7 cellular contexts compared by ENCODE assay signal in the genomic region with DNA sequence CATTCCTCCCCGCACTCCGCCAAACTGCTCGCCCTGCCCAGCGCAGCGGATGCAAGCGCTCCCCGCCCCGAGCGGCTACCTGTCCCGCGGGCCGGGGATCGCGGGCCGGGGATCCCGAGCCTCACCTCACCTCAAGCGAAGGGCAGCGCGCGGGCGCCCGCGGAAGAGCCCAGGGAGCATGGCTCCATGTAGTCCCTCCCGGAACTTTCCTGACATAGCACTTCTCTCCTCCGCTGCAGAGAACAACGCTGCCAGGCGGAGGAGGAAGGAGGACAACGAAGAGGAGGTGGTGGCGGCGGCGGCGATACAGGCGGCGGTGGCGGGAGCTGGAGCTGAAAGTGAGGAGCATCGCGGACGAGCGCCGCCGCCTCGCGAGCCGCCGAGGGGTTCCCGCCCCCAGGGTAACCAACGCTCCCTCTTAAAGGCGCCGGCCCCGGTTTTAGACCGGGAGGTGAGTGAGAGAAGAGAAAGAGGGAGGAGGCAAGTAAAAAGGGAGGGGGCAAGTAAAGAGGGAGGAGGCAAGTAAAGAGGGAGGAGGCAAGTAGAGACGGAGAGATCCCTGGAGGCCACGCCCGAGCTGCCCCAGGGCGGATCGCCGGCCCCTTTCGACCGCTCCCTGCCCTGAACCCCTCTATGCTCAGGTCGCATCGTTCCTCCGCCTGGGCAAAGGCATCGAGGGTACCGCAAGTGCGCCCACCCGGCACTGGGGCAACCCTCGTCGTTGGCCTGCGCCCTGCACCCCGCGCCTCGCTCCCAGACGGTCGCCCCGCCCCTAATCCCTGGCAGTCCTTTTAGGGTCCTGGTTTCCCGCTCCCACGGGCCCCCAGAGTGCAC. TPM values are rescaled to one million over a fixed set of nuclear protein-coding genes. Genes with fewer than 3 reads are reported as not detected.
DNase-seq lines count a peak whose midpoint lies in the region; ATAC-seq, FAIRE-seq and TF ChIP-seq lines count a peak whose summit lies in the region.

A gene with protein sequence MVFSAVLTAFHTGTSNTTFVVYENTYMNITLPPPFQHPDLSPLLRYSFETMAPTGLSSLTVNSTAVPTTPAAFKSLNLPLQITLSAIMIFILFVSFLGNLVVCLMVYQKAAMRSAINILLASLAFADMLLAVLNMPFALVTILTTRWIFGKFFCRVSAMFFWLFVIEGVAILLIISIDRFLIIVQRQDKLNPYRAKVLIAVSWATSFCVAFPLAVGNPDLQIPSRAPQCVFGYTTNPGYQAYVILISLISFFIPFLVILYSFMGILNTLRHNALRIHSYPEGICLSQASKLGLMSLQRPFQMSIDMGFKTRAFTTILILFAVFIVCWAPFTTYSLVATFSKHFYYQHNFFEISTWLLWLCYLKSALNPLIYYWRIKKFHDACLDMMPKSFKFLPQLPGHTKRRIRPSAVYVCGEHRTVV (minus strand): TSS at position 340 of the 834 bp plus-strand sequence. CDS start 37,746 bp downstream, outside the sequence.

- ATAC-seq in HG02588 (IDR thresholded peaks at IDR 0.05; ENCODE audit: unreplicated experiment): peak; percentile 94
- peak; percentile 92 for ATAC-seq in GM12878

- peaks cover 34% of the 10 kb centered on the region for H3K79me2 ChIP-seq in GM12878 (ENCODE audit: control insufficient read depth, insufficient read depth, low read length)

- H3K4me3 ChIP-seq in GM12878 (peak within 1 kb of the TSS; percentile 92), iPS-11a (ENCODE audit: low read depth, low read length) (peak within 1 kb of the TSS; percentile 80), skeletal muscle satellite cell (ENCODE audit: low read length) (peak within 1 kb of the TSS; percentile 93)

- no peak for TF ChIP-seq RAD21 in GM12878 (IDR thresholded peaks at IDR 0.05; ENCODE audit: insufficient read depth, low read depth, low read length)

- in situ Hi-C loops in GM12878 (cut with MboI): no loop called here

- H3K9ac ChIP-seq in GM12878 (ENCODE audit: control insufficient read depth, insufficient read depth, low read length) (peak within 1 kb of the TSS; percentile 78), skeletal muscle satellite cell (ENCODE audit: low read depth, low read length) (peak within 1 kb of the TSS; percentile 76)

- H3K27me3 ChIP-seq in GM12878 (replicated peaks in 1 of 2; ENCODE audit: control insufficient read depth in 2 of 2, insufficient read depth in 2 of 2, low read length in 1 of 2) (no peaks in the 10 kb centered on the region; a peak in 1 of 4 replicates), skeletal muscle satellite cell (ENCODE audit: control insufficient read depth, insufficient read depth, low read length) (peaks cover 22% of the 10 kb centered on the region)

- FAIRE-seq in GM12892 (lab: Jason Lieb, UNC): peak; percentile 92
- FAIRE-seq in GM12878 (lab: Jason Lieb, UNC): no peak

- RAD21 ChIA-PET in GM12878 (lab: Charles Lee; ENCODE audit: unreplicated experiment): interaction anchor here (1.2 to 2.5 kb wide), 6 partner anchors 21 to 223 kb away, joined by 3 to 17 read pairs (median 4); no protein-coding TSS in a partner anchor

- DNase-seq in GM12892 (ENCODE audit: insufficient read length) (peak; percentile 80), NCI-H1048 (lab: John Stamatoyannopoulos, UW) (peak; percentile 61), T-helper 2 cell (peak; percentile 27 to 95 (median 54)), GM12878 (ENCODE audit: low read depth, low spot score) (peak; percentile 50)

- SMC1A ChIA-PET in GM12878 (lab: Charles Lee; ENCODE audit: uncharacterized antibody, unreplicated experiment): interaction anchor here (1.2 to 6.1 kb wide), 3 partner anchors 23 to 48 kb away, joined by 3 to 52 read pairs (median 4); no protein-coding TSS in a partner anchor

- H3K9me3 ChIP-seq in GM12878 (replicated peaks; ENCODE audit: control insufficient read depth, insufficient read depth, low read length): no peaks in the 10 kb centered on the region
- H3K9me3 ChIP-seq in skeletal muscle satellite cell (replicated peaks; ENCODE audit: low read length): no peaks in the 10 kb centered on the region

- POLR2A ChIA-PET in GM12878 (lab: Charles Lee): interaction anchor here (0.9 to 1.3 kb wide), 2 partner anchors 44 to 60 kb away, joined by 3 to 4 read pairs; no protein-coding TSS in a partner anchor

- H3K4me1 ChIP-seq in GM12878 (ENCODE audit: control insufficient read depth, insufficient read depth, low read length) (no peaks in the 10 kb centered on the region; the same call in 1 of the 2 replicates), skeletal muscle satellite cell (ENCODE audit: control insufficient read depth, insufficient read depth, low read length) (peaks cover 5% of the 10 kb centered on the region)

- H4K20me1 ChIP-seq in GM12878 (ENCODE audit: control insufficient read depth, insufficient read depth): no peaks in the 10 kb centered on the region

- peak within 1 kb of the TSS; percentile 86 for H3K4me2 ChIP-seq in GM12878 (ENCODE audit: control insufficient read depth, insufficient read depth)
- peak within 1 kb of the TSS; percentile 97 for H3K4me2 ChIP-seq in skeletal muscle satellite cell (ENCODE audit: low read length)

- TF ChIP-seq CTCF in GM12878 (IDR thresholded peaks at IDR 0.05 in 2 of 3, conservative IDR thresholded peaks at IDR 0.05 in 1 of 3; ENCODE audit: control insufficient read depth in 2 of 3, extremely low read depth in 1 of 3, insufficient read depth in 1 of 3, low read depth in 3 of 3, low read length in 3 of 3): 0 out of 6 replicates have a peak, but pooled peaks of 1 of the 3 experiments have one; percentile 5

- H3K36me3 ChIP-seq in GM12878 (ENCODE audit: control insufficient read depth in 2 of 2, insufficient read depth in 2 of 2, low read length in 1 of 2): no peaks in the 10 kb centered on the region
- H3K36me3 ChIP-seq in skeletal muscle satellite cell (ENCODE audit: insufficient read depth, low read length): no peaks in the 10 kb centered on the region

- intact Hi-C loops in GM12878 (cut with micrococcal nuclease; ENCODE audit: unreplicated experiment): loop anchor here (1.0 to 10.0 kb wide), 4 partner anchors 60 to 315 kb away; a partner anchor contains a TSS

- TF ChIP-seq EP300 in GM12878 (IDR thresholded peaks at IDR 0.05; ENCODE audit: borderline replicate concordance in 1 of 2, control insufficient read depth in 1 of 2, low read depth in 2 of 2, low read length in 2 of 2): no peak; a peak in 1 of 4 replicates

- no TSS peak for BruUV-seq in GM12878 (replicated peaks; lab: Mats Ljungman, UMichigan)

- TF ChIP-seq POLR2A in GM12892 (IDR thresholded peaks at IDR 0.05; ENCODE audit: low read depth, low read length): peak; percentile 67; the same call in 1 of the 2 replicates
- TF ChIP-seq POLR2A in GM12878 (IDR thresholded peaks at IDR 0.05; ENCODE audit: low read depth, low read length): peak; percentile 86

- CTCF ChIA-PET in GM12878 (lab: Yijun Ruan, JAX): no interaction called here

- under 1% methylated on average over 65 of the region's 77 CpGs for WGBS in GM12878 (ENCODE audit: insufficient coverage, insufficient replicate concordance, low lambda C conversion rate, missing lambda C conversion rate)

- H2AFZ ChIP-seq in GM12878 (ENCODE audit: control insufficient read depth, low read depth, low read length): peak within 1 kb of the TSS; percentile 92

- peak within 1 kb of the TSS; percentile 62 for H3K27ac ChIP-seq in GM12878 (ENCODE audit: control insufficient read depth, insufficient read depth)

TF ChIP-seq in GM12878, 131 proteins besides CTCF, POLR2A, EP300 and RAD21 (continues in another document):
- TF ChIP-seq MEF2B (IDR thresholded peaks at IDR 0.05; ENCODE audit: partially characterized antibody, poor library complexity, severe bottlenecking) (peak; percentile 14), GABPA (IDR thresholded peaks at IDR 0.05; ENCODE audit: low read depth) (no peak), TARDBP (IDR thresholded peaks at IDR 0.05; ENCODE audit: borderline replicate concordance) (0 out of 2 replicates have a peak, but pooled peaks have one; percentile 22), NFYA (IDR thresholded peaks at IDR 0.05; ENCODE audit: borderline replicate concordance, low read depth, low read length) (no peak), RELA (IDR thresholded peaks at IDR 0.05; ENCODE audit: borderline replicate concordance, partially characterized antibody) (no peak), IKZF2 (IDR thresholded peaks at IDR 0.05) (peak; percentile 48 to 53), HDAC2 (IDR thresholded peaks at IDR 0.05) (no peak), PML (IDR thresholded peaks at IDR 0.05; ENCODE audit: low read length) (no peak), SMARCA5 (IDR thresholded peaks at IDR 0.05) (peak; percentile 62; the same call in 1 of the 2 replicates), MTA3 (IDR thresholded peaks at IDR 0.05; ENCODE audit: borderline replicate concordance, low read length) (no peak)
- TF ChIP-seq, protein P1, sequence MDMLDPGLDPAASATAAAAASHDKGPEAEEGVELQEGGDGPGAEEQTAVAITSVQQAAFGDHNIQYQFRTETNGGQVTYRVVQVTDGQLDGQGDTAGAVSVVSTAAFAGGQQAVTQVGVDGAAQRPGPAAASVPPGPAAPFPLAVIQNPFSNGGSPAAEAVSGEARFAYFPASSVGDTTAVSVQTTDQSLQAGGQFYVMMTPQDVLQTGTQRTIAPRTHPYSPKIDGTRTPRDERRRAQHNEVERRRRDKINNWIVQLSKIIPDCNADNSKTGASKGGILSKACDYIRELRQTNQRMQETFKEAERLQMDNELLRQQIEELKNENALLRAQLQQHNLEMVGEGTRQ (IDR thresholded peaks at IDR 0.05; ENCODE audit: borderline replicate concordance, low read depth, low read length): no peak

RNA-seq across cellular contexts. Expression of the gene that starts here (rescaled TPM):
- polyA plus RNA-seq in GM12892 (2012; ENCODE audit: missing spikeins): 2.3 TPM
- total RNA-seq in GM12878 (2013; cell fraction: nucleolus; rRNA removed): 21.8 and 23.1 TPM in 2 replicates
- total RNA-seq in GM12878 (2014; rRNA removed): 3.7 and 4.3 TPM in 2 replicates
- 3.7 and 4.0 TPM in 2 replicates for total RNA-seq in GM12878 (2014; rRNA removed; fragmentation: Illumina TruSeq; extraction: Trizol)
- 3.6 and 3.8 TPM in 2 replicates for total RNA-seq in GM12878 (2021)
- polyA plus RNA-seq in GM12878 (2011; ENCODE audit: low read depth): 1.2 TPM
- 6.6 and 7.9 TPM in 2 replicates for polyA plus RNA-seq in GM12878 (2011; rRNA removed)
- 4.0 and 5.0 TPM in 2 replicates for polyA plus RNA-seq in GM12878 (2011; cell fraction: cytosol; rRNA removed)
- polyA plus RNA-seq in GM12878 (2011; cell fraction: nucleus; rRNA removed): 6.9 and 7.0 TPM in 2 replicates
- 1.3 and 1.6 TPM in 2 replicates for polyA plus RNA-seq in GM12878 (2012)
- 4.7 and 6.2 TPM in 2 replicates for polyA plus RNA-seq in GM12878 (2014; fragmentation: Illumina TruSeq; extraction: Trizol)
- 1 to 10 TPM; 1.6 to 1.7 TPM for polyA plus RNA-seq in GM12878 (2014; fragmentation: Nextera tagmentation; extraction: Ambion mirVana)
- polyA plus RNA-seq in GM12878 (2014; rRNA removed): 2.8 and 3.4 TPM in 2 replicates
- polyA plus RNA-seq in GM12878 (2016; fragmentation: Nextera tagmentation; extraction: Ambion mirVana): 1 to 10 TPM; 1.9 to 2.3 TPM
- 5.9 and 6.0 TPM in 2 replicates for polyA minus RNA-seq in GM12878 (2011; rRNA and poly(A)+ RNA removed)
- polyA minus RNA-seq in GM12878 (2011; cell fraction: cytosol; rRNA and poly(A)+ RNA removed): 2.1 and 2.3 TPM in 2 replicates
- 5.3 and 8.7 TPM in 2 replicates for polyA minus RNA-seq in GM12878 (2011; cell fraction: nucleus; rRNA and poly(A)+ RNA removed)
- total RNA-seq in skeletal muscle satellite cell (2012; rRNA removed): 0.25 and 0.87 TPM in 2 replicates

Comparison
In these comparisons a context has a peak if more than half of its experiments do, and no peak if none do; other contexts are left out.
1. Peak in every context shown above with its lines: DNase-seq, ATAC-seq, H3K4me3 ChIP-seq and H3K27ac ChIP-seq.